7 cellular contexts compared by ENCODE assay signal in genomic region chr6:26249959-26250805, GRCh38.
DNase-seq lines count a peak whose midpoint lies in the region; ATAC-seq and TF ChIP-seq lines count a peak whose summit lies in the region.

No MANE protein-coding gene starts in this region.

- H2BK120ac ChIP-seq in mesenchymal stem cell (ENCODE audit: low read depth, low read length): no peak overlapping the region

- peak; percentile 95 for DNase-seq in NCI-H345 treated with DMSO at 0.1 percent for 48 hours (lab: John Stamatoyannopoulos, UW; ENCODE audit: unreplicated experiment)
- DNase-seq in activated CD4-positive, alpha-beta T cell treated with anti-CD3 and anti-CD28 coated beads, Interleukin-2, amount 50 U/mL, for 24 hours (ENCODE audit: low read depth in 1 of 2, low spot score in 1 of 2): peak; percentile 35 to 45
- DNase-seq in mesenchymal stem cell: peak; percentile 88

- TF ChIP-seq POLR2A in GM18526 (IDR thresholded peaks at IDR 0.05; ENCODE audit: extremely low read depth, insufficient read length): peak; percentile 100

- ATAC-seq in HG03064 (IDR thresholded peaks at IDR 0.05; ENCODE audit: low read depth, unreplicated experiment): peak; percentile 36
- peak; percentile 83 for ATAC-seq in stimulated activated memory B cell treated with anti-CD40 and anti-IgM and Interleukin-4, amounts not matched to agents 10 μg/mL and 1 μg/mL and 100 μg/mL, for 72 hours

- 0% methylated on average over 42 to 45 of the region's 45 CpGs for WGBS in ectodermal cell, 2 experiments
- WGBS in mesenchymal stem cell: under 1% methylated on average over 41 of the region's 45 CpGs

- no peak overlapping the region for H2AK5ac ChIP-seq in mesenchymal stem cell (ENCODE audit: low read length, severe bottlenecking)

- H3K4me1 ChIP-seq in ectodermal cell (ENCODE audit: control insufficient read depth, insufficient read depth, low read length): no peaks in the 10 kb centered on the region
- peaks cover 7% of the 10 kb centered on the region for H3K4me1 ChIP-seq in mesenchymal stem cell (ENCODE audit: control insufficient read depth, insufficient read depth, low read depth, low read length)

- peak overlapping the region; percentile 16 to 98 for H3K4ac ChIP-seq in mesenchymal stem cell (ENCODE audit: low read depth in 1 of 2, low read length in 2 of 2)

- no peaks in the 10 kb centered on the region for H3K27me3 Mint-ChIP-seq in stimulated activated memory B cell treated with anti-CD40 and anti-IgM and Interleukin-4, amounts not matched to agents 10 μg/mL and 1 μg/mL and 100 μg/mL, for 72 hours

- peak overlapping the region in 1 of 2 experiments; percentile 23 for H3K14ac ChIP-seq in mesenchymal stem cell (ENCODE audit: low read length in 2 of 2)

- H3K27me3 ChIP-seq in ectodermal cell (ENCODE audit: control insufficient read depth, insufficient read depth, low read length, poor library complexity, severe bottlenecking) (no peaks in the 10 kb centered on the region), mesenchymal stem cell (ENCODE audit: control insufficient read depth in 1 of 2, insufficient read depth in 1 of 2, low read length in 2 of 2) (peaks cover 0 to 59% of the 10 kb centered on the region in 2 experiments)

- H3K4me3 ChIP-seq in ectodermal cell (ENCODE audit: insufficient read depth, low read depth, low read length): peak overlapping the region; percentile 70
- peak overlapping the region; percentile 60 to 84 for H3K4me3 ChIP-seq in mesenchymal stem cell (ENCODE audit: insufficient read depth in 1 of 2, low read depth in 1 of 2, low read length in 2 of 2)

- H3K9ac ChIP-seq in mesenchymal stem cell (ENCODE audit: low read length): peak overlapping the region; percentile 78

- H2BK5ac ChIP-seq in mesenchymal stem cell (ENCODE audit: low read depth, low read length, poor library complexity, severe bottlenecking): peak overlapping the region; percentile 75

- H3K9me3 ChIP-seq in ectodermal cell (ENCODE audit: control insufficient read depth, low read length) (no peaks in the 10 kb centered on the region), mesenchymal stem cell (ENCODE audit: control insufficient read depth, low read length) (no peaks in the 10 kb centered on the region)

- H3K18ac ChIP-seq in mesenchymal stem cell (ENCODE audit: low read depth in 1 of 2, low read length in 2 of 2): peak overlapping the region; percentile 74 to 79

- H3K23ac ChIP-seq in mesenchymal stem cell (ENCODE audit: low read length in 2 of 2): peak overlapping the region in 1 of 2 experiments; percentile 14

- no peak overlapping the region for H4K91ac ChIP-seq in mesenchymal stem cell (ENCODE audit: low read length)

- H3K27ac ChIP-seq in ectodermal cell (ENCODE audit: insufficient read depth, low read depth, low read length, poor library complexity, severe bottlenecking): peak overlapping the region; percentile 95
- peak overlapping the region; percentile 87 for H3K27ac ChIP-seq in mesenchymal stem cell (ENCODE audit: low read length, poor library complexity, severe bottlenecking)

- peak overlapping the region in 1 of 2 experiments; percentile 37 for H2BK12ac ChIP-seq in mesenchymal stem cell (ENCODE audit: low read length in 2 of 2)

- peak overlapping the region; percentile 14 for H4K8ac ChIP-seq in mesenchymal stem cell (ENCODE audit: low read length)

- H3K79me1 ChIP-seq in mesenchymal stem cell (replicated peaks; ENCODE audit: low read length, poor library complexity, severe bottlenecking): peaks cover under 1% of the 10 kb centered on the region

- H3K27ac Mint-ChIP-seq in stimulated activated memory B cell treated with anti-CD40 and anti-IgM and Interleukin-4, amounts not matched to agents 10 μg/mL and 1 μg/mL and 100 μg/mL, for 72 hours: peak overlapping the region; percentile 81

- H3K9me3 Mint-ChIP-seq in stimulated activated memory B cell treated with anti-CD40 and anti-IgM and Interleukin-4, amounts not matched to agents 10 μg/mL and 1 μg/mL and 100 μg/mL, for 72 hours: no peaks in the 10 kb centered on the region

- H3K36me3 ChIP-seq in ectodermal cell (ENCODE audit: control insufficient read depth, insufficient read depth, low read length) (no peaks in the 10 kb centered on the region), mesenchymal stem cell (ENCODE audit: control insufficient read depth in 1 of 2, insufficient read depth in 2 of 2, low read depth in 1 of 2, low read length in 2 of 2) (no peaks in the 10 kb centered on the region)

- H3K36me3 Mint-ChIP-seq in stimulated activated memory B cell treated with anti-CD40 and anti-IgM and Interleukin-4, amounts not matched to agents 10 μg/mL and 1 μg/mL and 100 μg/mL, for 72 hours: peaks cover 5% of the 10 kb centered on the region

- H3K4me1 Mint-ChIP-seq in stimulated activated memory B cell treated with anti-CD40 and anti-IgM and Interleukin-4, amounts not matched to agents 10 μg/mL and 1 μg/mL and 100 μg/mL, for 72 hours: peaks cover 32% of the 10 kb centered on the region

- peak overlapping the region; percentile 82 for H3K4me3 Mint-ChIP-seq in stimulated activated memory B cell treated with anti-CD40 and anti-IgM and Interleukin-4, amounts not matched to agents 10 μg/mL and 1 μg/mL and 100 μg/mL, for 72 hours

- peak overlapping the region; percentile 98 for H3K4me2 ChIP-seq in mesenchymal stem cell (ENCODE audit: low read length, poor library complexity, severe bottlenecking)

- H2BK15ac ChIP-seq in mesenchymal stem cell (ENCODE audit: low read depth, poor library complexity, severe bottlenecking): no peak overlapping the region

- H2AFZ ChIP-seq in mesenchymal stem cell (ENCODE audit: low read depth, low read length): peak overlapping the region; percentile 75

Comparison
In these comparisons a context has a peak if more than half of its experiments do, and no peak if none do; other contexts are left out.
1. Peak in every context shown above with its lines: DNase-seq, ATAC-seq, H3K4me3 ChIP-seq and H3K27ac ChIP-seq.
2. DNase-seq: peak in every context shown above with its lines; median percentile 95 in NCI-H345 treated with DMSO at 0.1 percent for 48 hours; 88 in mesenchymal stem cell; 40 in activated CD4-positive, alpha-beta T cell treated with anti-CD3 and anti-CD28 coated beads, Interleukin-2, amount 50 U/mL, for 24 hours.